In genomic region chr19:5623397-5624153, GRCh38 we compare ENCODE assay signal across 6 cellular contexts. TPM values are rescaled to one million over a fixed set of nuclear protein-coding genes. Genes with fewer than 3 reads are reported as not detected.
A peak's percentile ranks its signal among the peaks of the same experiment; 100 is the strongest.
DNase-seq lines count a peak whose midpoint lies in the region; ATAC-seq and TF ChIP-seq lines count a peak whose summit lies in the region.

No MANE protein-coding gene starts in this region.

- ATAC-seq in GM19023 (IDR thresholded peaks at IDR 0.05; ENCODE audit: unreplicated experiment): peak; percentile 5

- no peak for TF ChIP-seq CTCF in fibroblast of mammary gland (conservative IDR thresholded peaks at IDR 0.05; ENCODE audit: control insufficient read depth, insufficient read depth, low read depth, low read length)

- DNase-seq in SJCRH30 (peak; percentile 11 to 32), fibroblast of mammary gland (ENCODE audit: low read depth) (no peak), T1000 (lab: John Stamatoyannopoulos, UW) (no peak), DMS114 treated with DMSO at 0.1 percent for 48 hours (lab: John Stamatoyannopoulos, UW; ENCODE audit: unreplicated experiment) (no peak)
- DNase-seq in stimulated activated CD4-positive, alpha-beta T cell treated with anti-CD3 and anti-CD28 coated beads, Interleukin-4, amount 100 ng/mL, for 24 hours: peak; percentile 28

- H3K36me3 ChIP-seq in SJCRH30: peaks cover 60% of the 10 kb centered on the region

- peak overlapping the region; percentile 87 for H3K27ac ChIP-seq in SJCRH30

- H3K4me3 ChIP-seq in SJCRH30 (peak overlapping the region; percentile 89), fibroblast of mammary gland (ENCODE audit: control insufficient read depth, low read depth, low read length) (peak overlapping the region; percentile 97)

- H3K4me1 ChIP-seq in SJCRH30: peaks cover 7% of the 10 kb centered on the region

- no peaks in the 10 kb centered on the region for H3K27me3 ChIP-seq in SJCRH30

- H3K9me3 ChIP-seq in SJCRH30 (replicated peaks): no peaks in the 10 kb centered on the region

RNA-seq across cellular contexts. Expression of gene SAFB, which starts 0.7 kb away (rescaled TPM):
- total RNA-seq in SJCRH30 (2014; rRNA removed; shearing (Covaris generic)): 78.9 and 106 TPM in 2 replicates

RNA-seq across cellular contexts. Expression of gene SAFB2, which starts 1.0 kb away (rescaled TPM):
- total RNA-seq in SJCRH30 (2014; rRNA removed; shearing (Covaris generic)): 32.6 and 41.8 TPM in 2 replicates

RNA-seq across cellular contexts. Expression of gene TINCR, which starts 55.8 kb away (rescaled TPM):
- not detected in 2 replicates for total RNA-seq in SJCRH30 (2014; rRNA removed; shearing (Covaris generic))

RNA-seq across cellular contexts. Expression of gene MICOS13, which starts 56.7 kb away (rescaled TPM):
- 33.0 and 45.6 TPM in 2 replicates for total RNA-seq in SJCRH30 (2014; rRNA removed; shearing (Covaris generic))

RNA-seq across cellular contexts. Expression of gene HSD11B1L, which starts 57.3 kb away (rescaled TPM):
- total RNA-seq in SJCRH30 (2014; rRNA removed; shearing (Covaris generic)): 0.89 and 1.3 TPM in 2 replicates

Comparison
In these comparisons a context has a peak if more than half of its experiments do, and no peak if none do; other contexts are left out.
1. DNase-seq: peak in SJCRH30 (2 of 2) and stimulated activated CD4-positive, alpha-beta T cell treated with anti-CD3 and anti-CD28 coated beads, Interleukin-4, amount 100 ng/mL, for 24 hours (single experiment); none in fibroblast of mammary gland (single experiment), T1000 (single experiment) and DMS114 treated with DMSO at 0.1 percent for 48 hours (single experiment).